In genomic region chr1:116951175-116951935, GRCh38 we compare ENCODE assay signal across 11 cellular contexts. TPM values are rescaled to one million over a fixed set of nuclear protein-coding genes. Genes with fewer than 3 reads are reported as not detected.
DNase-seq lines count a peak whose midpoint lies in the region; ATAC-seq, FAIRE-seq and TF ChIP-seq lines count a peak whose summit lies in the region.
"Had no signal": no experiment of that assay in that cellular context is flagged by ENCODE, and none has a peak within 500 bp of the region (broad histone marks: within the 10 kb centered on the region; RNA-seq: fewer than 3 reads in every experiment).

No MANE protein-coding gene starts in this region.

- H3K4me3 ChIP-seq in endothelial cell of umbilical vein (replicated peaks in 1 of 3; ENCODE audit: insufficient read depth in 1 of 3, low read depth in 1 of 3, low read length in 3 of 3) (no peak overlapping the region), lower lobe of right lung (no peak overlapping the region), stomach (no peak overlapping the region)

- H3K4me1 ChIP-seq in endothelial cell of umbilical vein (ENCODE audit: control insufficient read depth, extremely low read depth, insufficient read depth, low read length) (peaks cover 7% of the 10 kb centered on the region), lower lobe of right lung (peaks cover 8% of the 10 kb centered on the region), stomach (peaks cover 0 to 44% (median 11%) of the 10 kb centered on the region in 4 donors)

- FAIRE-seq in endothelial cell of umbilical vein (lab: Jason Lieb, UNC) = no peak

- H3K36me3 ChIP-seq in endothelial cell of umbilical vein (ENCODE audit: control insufficient read depth in 2 of 2, extremely low read depth in 1 of 2, insufficient read depth in 2 of 2, low read length in 2 of 2) (peaks cover 0 to 4% of the 10 kb centered on the region in 2 experiments), lower lobe of right lung (no peaks in the 10 kb centered on the region), stomach (peaks cover 0 to 36% (median 27%) of the 10 kb centered on the region in 4 donors)

- CTCF ChIA-PET in endothelial cell of umbilical vein (lab: Charles Lee) = interaction anchor here (0.7 to 1.7 kb wide), 3 partner anchors 109 to 1025 kb away, joined by 3 to 4 read pairs (median 3); no protein-coding TSS in a partner anchor

- dilution Hi-C loops in endothelial cell of umbilical vein (cut with MboI; ENCODE audit: extremely low pct_ligation_motif_present, low sequenced_read_pairs) = no loop called here

- H3K27ac Mint-ChIP-seq in activated naive CD4-positive, alpha-beta T cell treated with anti-CD3 and anti-CD28 coated beads, Interleukin-2, amount 50 U/mL, for 72 hours = no peak overlapping the region
- H3K27ac Mint-ChIP-seq: dendritic cell treated with granulocyte-macrophage colony-stimulating factor and Interleukin-4, amounts not matched to agents 40 ng/mL and 50 ng/mL, for 4 days had no signal

- H4K20me1 ChIP-seq in endothelial cell of umbilical vein (replicated peaks; ENCODE audit: control insufficient read depth, extremely low read depth, insufficient read depth, low read length) = no peaks in the 10 kb centered on the region

- no peak overlapping the region for H2AFZ ChIP-seq in endothelial cell of umbilical vein (ENCODE audit: low read depth, low read length)

- no peaks in the 10 kb centered on the region for H3K9me3 Mint-ChIP-seq in activated naive CD4-positive, alpha-beta T cell treated with anti-CD3 and anti-CD28 coated beads, Interleukin-2, amount 50 U/mL, for 72 hours
- H3K9me3 Mint-ChIP-seq: dendritic cell treated with granulocyte-macrophage colony-stimulating factor and Interleukin-4, amounts not matched to agents 40 ng/mL and 50 ng/mL, for 4 days had no signal

- intact Hi-C loops in endothelial cell of umbilical vein (cut with micrococcal nuclease) (loop anchor here (2.0 kb wide), 1 partner anchor 21 kb away; no protein-coding TSS in a partner anchor), lower lobe of right lung (cut with DNase I) (no loop called here), stomach (cut with DNase I; ENCODE audit: low total_unique reads) (no loop called here)

- BruUV-seq in endothelial cell of umbilical vein (replicated peaks; lab: Mats Ljungman, UMichigan) = no TSS peak

- no peak for TF ChIP-seq CTCF in endothelial cell of umbilical vein (IDR thresholded peaks at IDR 0.05; ENCODE audit: extremely low read depth in 1 of 2, insufficient read depth in 1 of 2, low read depth in 1 of 2, low read length in 2 of 2)
- TF ChIP-seq CTCF in lower lobe of right lung (IDR thresholded peaks at IDR 0.05) = no peak
- TF ChIP-seq CTCF in stomach (IDR thresholded peaks at IDR 0.05) = no peak

- 71 to 84% (median 78%) methylated on average over 12 of the region's 12 CpGs for WGBS in stomach, 5 donors

- H3K9ac ChIP-seq in endothelial cell of umbilical vein (replicated peaks; ENCODE audit: extremely low read depth, insufficient read depth, low read length) = no peak overlapping the region

- TF ChIP-seq POLR2A in endothelial cell of umbilical vein (IDR thresholded peaks at IDR 0.05; ENCODE audit: low read depth, low read length) (no peak), stomach (IDR thresholded peaks at IDR 0.05) (no peak)

- POLR2A ChIA-PET in endothelial cell of umbilical vein (lab: Charles Lee) = no interaction called here

- DNase-seq in LHCN-M2 (ENCODE audit: low read depth) (peak; percentile 95), endothelial cell of umbilical vein (ENCODE audit: low read depth, low spot score) (peak; percentile 77), lower lobe of right lung (no peak), stomach (no peak)
- DNase-seq in activated naive CD4-positive, alpha-beta T cell treated with anti-CD3 and anti-CD28 coated beads, Interleukin-2, amount 50 U/mL, for 72 hours (ENCODE audit: low spot score in 2 of 2) = no peak
- no peak for DNase-seq in activated CD4-positive, alpha-beta T cell treated with anti-CD3 and anti-CD28 coated beads for 48 hours
- DNase-seq: DMS153; stimulated activated CD4-positive, alpha-beta T cell treated with anti-CD3 and anti-CD28 coated beads, Interleukin-2, amount 100 ng/mL, for 48 hours had no signal

- no peaks in the 10 kb centered on the region for H3K9me1 ChIP-seq in endothelial cell of umbilical vein (replicated peaks; ENCODE audit: control insufficient read depth, extremely low read depth, insufficient read depth, low read length)

- H3K27ac ChIP-seq in endothelial cell of umbilical vein (ENCODE audit: insufficient read depth, low read depth, low read length) (no peak overlapping the region), lower lobe of right lung (peak overlapping the region; percentile 39), stomach (peak overlapping the region in 4 of 5 donors; percentile 9 to 67 (median 40))

- no peaks in the 10 kb centered on the region for H3K36me3 Mint-ChIP-seq in activated naive CD4-positive, alpha-beta T cell treated with anti-CD3 and anti-CD28 coated beads, Interleukin-2, amount 50 U/mL, for 72 hours

- no peaks in the 10 kb centered on the region for H3K9me3 ChIP-seq in endothelial cell of umbilical vein (replicated peaks; ENCODE audit: control insufficient read depth, insufficient read depth, low read length)
- no peaks in the 10 kb centered on the region for H3K9me3 ChIP-seq in lower lobe of right lung
- no peaks in the 10 kb centered on the region for H3K9me3 ChIP-seq in stomach

- H3K79me2 ChIP-seq in endothelial cell of umbilical vein (ENCODE audit: control insufficient read depth, insufficient read depth, low read length) = no peaks in the 10 kb centered on the region

- no peak overlapping the region for H3K4me2 ChIP-seq in endothelial cell of umbilical vein (ENCODE audit: insufficient read depth, low read length)

- TF ChIP-seq EP300 in stomach (IDR thresholded peaks at IDR 0.05) = no peak

- ATAC-seq in lower lobe of right lung (peak; percentile 46 to 81), GM21717 (IDR thresholded peaks at IDR 0.05; ENCODE audit: unreplicated experiment) (no peak), HG02610 (IDR thresholded peaks at IDR 0.05; ENCODE audit: unreplicated experiment) (no peak)
- no peak for ATAC-seq in activated naive CD4-positive, alpha-beta T cell treated with anti-CD3 and anti-CD28 coated beads, Interleukin-2, amount 50 U/mL, for 72 hours

- H3K27me3 ChIP-seq in endothelial cell of umbilical vein (ENCODE audit: control insufficient read depth in 2 of 2, insufficient read depth in 2 of 2, low read length in 2 of 2) (no peaks in the 10 kb centered on the region), lower lobe of right lung (ENCODE audit: low read depth) (no peaks in the 10 kb centered on the region), stomach (no peaks in the 10 kb centered on the region)

TF ChIP-seq in endothelial cell of umbilical vein, 7 proteins besides CTCF, POLR2A, EP300 and RAD21:
- peak; percentile 54 for TF ChIP-seq FOS (IDR thresholded peaks at IDR 0.05; ENCODE audit: borderline replicate concordance, insufficient read depth, low read length)
- no peak for TF ChIP-seq GATA2 (IDR thresholded peaks at IDR 0.05; ENCODE audit: insufficient read depth, insufficient read length, low read depth, low read length)
- no peak for TF ChIP-seq MYC (IDR thresholded peaks at IDR 0.05; ENCODE audit: low read depth, low read length)
- no peak for TF ChIP-seq EZH2 (IDR thresholded peaks at IDR 0.05; ENCODE audit: borderline replicate concordance, low read depth, low read length, severe bottlenecking)
- TF ChIP-seq JUN (IDR thresholded peaks at IDR 0.05; ENCODE audit: borderline replicate concordance, insufficient read depth, insufficient read length, low read depth) = no peak
- TF ChIP-seq POLR2AphosphoS5 (IDR thresholded peaks at IDR 0.05; ENCODE audit: insufficient read depth, low read depth, low read length) = no peak
- no peak for TF ChIP-seq MAX (IDR thresholded peaks at IDR 0.05; ENCODE audit: insufficient read depth, insufficient read length)

RNA-seq across cellular contexts. Expression of gene PTGFRN, which starts 41.6 kb away (rescaled TPM):
- total RNA-seq in LHCN-M2 (2014; rRNA removed) = 60.0 and 61.7 TPM in 2 replicates
- polyA plus RNA-seq in LHCN-M2 (2012) = 29.1 TPM
- total RNA-seq in endothelial cell of umbilical vein = 60.7 and 71.6 TPM in 2 replicates
- polyA plus RNA-seq in endothelial cell of umbilical vein = 30.6 and 39.6 TPM in 2 replicates
- 50.0 and 51.8 TPM in 2 replicates for polyA plus RNA-seq in endothelial cell of umbilical vein (2011; cell fraction: cytosol; rRNA removed)
- 30.1 and 35.3 TPM in 2 replicates for polyA plus RNA-seq in endothelial cell of umbilical vein (2011; cell fraction: nucleus; rRNA removed)
- polyA plus RNA-seq in endothelial cell of umbilical vein (2012) = 65.1 and 90.3 TPM in 2 replicates
- polyA minus RNA-seq in endothelial cell of umbilical vein = 88.1 and 118 TPM in 2 replicates
- 12.9 TPM for polyA minus RNA-seq in endothelial cell of umbilical vein (2011; cell fraction: cytosol; rRNA and poly(A)+ RNA removed)
- 25.9 and 39.5 TPM in 2 replicates for polyA minus RNA-seq in endothelial cell of umbilical vein (2011; cell fraction: nucleus; rRNA and poly(A)+ RNA removed)
- 31.1 TPM for total RNA-seq in lower lobe of right lung
- 10 to 100 TPM; 30.9 to 66.6 (median 47.2) TPM for total RNA-seq in stomach
- polyA plus RNA-seq in stomach = 10 to 100 TPM in 1 of 3 donors, 1 to 10 TPM in 2; 3.8 to 42.9 (median 9.7) TPM
- 10 to 100 TPM; 15.9 to 20.3 TPM for total RNA-seq in activated naive CD4-positive, alpha-beta T cell treated with anti-CD3 and anti-CD28 coated beads, Interleukin-2, amount 50 U/mL, for 72 hours

RNA-seq across cellular contexts. Expression of gene CD101, which starts 50.2 kb away (rescaled TPM):
- total RNA-seq in LHCN-M2 (2014; rRNA removed) = 0.40 and 0.83 TPM in 2 replicates
- 0.26 TPM for polyA plus RNA-seq in LHCN-M2 (2012)
- 0.30 and 0.97 TPM in 2 replicates for total RNA-seq in endothelial cell of umbilical vein
- 0.04 and 0.48 TPM in 2 replicates for polyA plus RNA-seq in endothelial cell of umbilical vein
- polyA plus RNA-seq in endothelial cell of umbilical vein (2011; cell fraction: cytosol; rRNA removed) = 0.20 and 0.32 TPM in 2 replicates
- 1.1 and 1.7 TPM in 2 replicates for polyA plus RNA-seq in endothelial cell of umbilical vein (2011; cell fraction: nucleus; rRNA removed)
- 0.72 TPM in 2 replicates for polyA plus RNA-seq in endothelial cell of umbilical vein (2012)
- polyA minus RNA-seq in endothelial cell of umbilical vein = 0.63 and 0.89 TPM in 2 replicates
- not detected for polyA minus RNA-seq in endothelial cell of umbilical vein (2011; cell fraction: cytosol; rRNA and poly(A)+ RNA removed)
- polyA minus RNA-seq in endothelial cell of umbilical vein (2011; cell fraction: nucleus; rRNA and poly(A)+ RNA removed) = 0.82 and 3.1 TPM in 2 replicates
- 105 TPM for total RNA-seq in lower lobe of right lung
- total RNA-seq in stomach = 1 to 10 TPM in 3 of 5 donors, under 1 TPM in 1, not detected in 1; 0.45 to 8.8 (median 2.0) TPM
- 1 to 10 TPM in 2 of 3 donors, not detected in 1; 1.4 to 1.9 TPM for polyA plus RNA-seq in stomach
- 1 to 10 TPM in 1 of 2 donors, under 1 TPM in 1; 0.09 to 1.3 TPM for total RNA-seq in activated naive CD4-positive, alpha-beta T cell treated with anti-CD3 and anti-CD28 coated beads, Interleukin-2, amount 50 U/mL, for 72 hours

Comparison
In these comparisons a context has a peak if more than half of its experiments do, and no peak if none do; other contexts are left out.
1. DNase-seq: peak in LHCN-M2 (single experiment) and endothelial cell of umbilical vein (single experiment); none in lower lobe of right lung (single experiment), stomach (single experiment), activated naive CD4-positive, alpha-beta T cell treated with anti-CD3 and anti-CD28 coated beads, Interleukin-2, amount 50 U/mL, for 72 hours (0 of 2) and activated CD4-positive, alpha-beta T cell treated with anti-CD3 and anti-CD28 coated beads for 48 hours (single experiment).
2. ATAC-seq: peak in lower lobe of right lung (2 of 2); none in GM21717 (single experiment), activated naive CD4-positive, alpha-beta T cell treated with anti-CD3 and anti-CD28 coated beads, Interleukin-2, amount 50 U/mL, for 72 hours (0 of 2) and HG02610 (single experiment).
3. RNA of gene CD101, which starts 50.2 kb away (total RNA-seq): 105 TPM in lower lobe of right lung (single experiment); 0.45 to 8.8 TPM in stomach, 0.09 to 1.3 TPM in activated naive CD4-positive, alpha-beta T cell treated with anti-CD3 and anti-CD28 coated beads, Interleukin-2, amount 50 U/mL, for 72 hours, 0.30 to 0.97 TPM in endothelial cell of umbilical vein and 0.40 to 0.83 TPM in LHCN-M2; every median in the first group is over 10 times any median in the second.